In the genomic region with DNA sequence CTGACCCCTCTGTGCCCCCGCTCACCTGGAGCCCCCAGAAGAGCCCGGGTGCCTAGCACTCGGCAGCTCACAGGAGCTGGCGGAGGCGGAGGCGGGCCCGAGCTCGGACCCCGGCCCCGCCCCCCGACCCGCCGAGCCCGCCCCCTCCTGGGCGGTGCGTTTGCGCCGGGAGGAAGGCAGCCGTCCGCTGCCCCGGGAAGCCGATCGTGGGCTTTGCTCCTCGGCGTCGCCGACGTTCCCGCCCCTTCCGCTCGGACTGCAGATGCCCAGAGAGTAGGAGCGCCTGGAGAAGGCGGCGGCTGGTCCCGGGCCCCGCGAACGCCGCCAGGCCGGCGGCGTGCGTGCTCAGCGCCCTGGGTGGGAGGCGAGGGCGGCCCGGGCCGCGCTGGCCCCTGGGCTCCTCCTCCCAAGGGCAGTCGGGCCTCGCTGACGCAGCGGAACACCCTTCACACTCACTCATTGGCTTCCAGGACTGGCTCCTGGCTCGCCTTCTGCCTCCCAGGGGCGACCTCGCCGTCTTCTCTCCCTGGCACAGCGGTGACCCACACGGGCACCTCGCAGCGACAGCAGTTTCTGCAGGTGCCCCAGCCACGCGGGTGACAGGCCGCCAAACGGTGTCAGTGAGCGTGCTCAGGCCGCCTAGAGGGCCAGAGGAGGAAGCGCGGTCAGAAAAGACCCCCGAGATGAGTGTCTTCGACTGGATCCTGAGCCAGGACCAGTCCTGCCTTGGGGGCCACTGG, we compare ENCODE assay signal across 8 cellular contexts. TPM values are rescaled to one million over a fixed set of nuclear protein-coding genes. Genes with fewer than 3 reads are reported as not detected.
DNase-seq lines count a peak whose midpoint lies in the region; ATAC-seq and TF ChIP-seq lines count a peak whose summit lies in the region.

A gene (minus strand): TSS at position 74 of the 740 bp plus-strand sequence. CDS start 415 bp downstream, outside the sequence.

- peaks cover 6% of the 10 kb centered on the region for H3K36me3 Mint-ChIP-seq in activated naive CD8-positive, alpha-beta T cell treated with anti-CD3 and anti-CD28 coated beads, Interleukin-2, amount 10 ng/mL, durations not matched to agents 7 days and 5 days

- H3K36me3 ChIP-seq in GM23248 (ENCODE audit: low read depth) (no peaks in the 10 kb centered on the region; the same call in 1 of the 2 replicates), SU-DHL-6 (ENCODE audit: low read length) (no peaks in the 10 kb centered on the region), ovary (no peaks in the 10 kb centered on the region), thoracic aorta (peaks cover 14% of the 10 kb centered on the region)

- peak within 1 kb of the TSS; percentile 89 for H3K9ac ChIP-seq in GM23248
- H3K9ac ChIP-seq in SU-DHL-6 (ENCODE audit: low read length), result peak within 1 kb of the TSS; percentile 80

- H3K9me3 ChIP-seq in GM23248 (ENCODE audit: low read depth) (no peaks in the 10 kb centered on the region), SU-DHL-6 (ENCODE audit: insufficient read depth, low read length) (no peaks in the 10 kb centered on the region), ovary (no peaks in the 10 kb centered on the region), thoracic aorta (no peaks in the 10 kb centered on the region)

- H3K4me2 ChIP-seq in GM23248 (ENCODE audit: unreplicated experiment), result peak within 1 kb of the TSS; percentile 94
- peak within 1 kb of the TSS; percentile 82 for H3K4me2 ChIP-seq in SU-DHL-6 (ENCODE audit: low read depth, low read length, poor library complexity, severe bottlenecking)

- DNase-seq in EL (peak; percentile 90), GM23248 (peak; percentile 94), LoVo (ENCODE audit: low spot score) (peak; percentile 88), head of caudate nucleus (peak; percentile 51 to 91 (median 84)), ovary (peak; percentile 85 to 92 (median 88)), thoracic aorta (ENCODE audit: low spot score) (peak; percentile 41)
- peak; percentile 94 for DNase-seq in activated naive CD8-positive, alpha-beta T cell treated with anti-CD3 and anti-CD28 coated beads, Interleukin-2, amount 10 ng/mL, durations not matched to agents 7 days and 5 days

- peaks cover 19% of the 10 kb centered on the region for H3K4me1 Mint-ChIP-seq in activated naive CD8-positive, alpha-beta T cell treated with anti-CD3 and anti-CD28 coated beads, Interleukin-2, amount 10 ng/mL, durations not matched to agents 7 days and 5 days

- H3K79me2 ChIP-seq in GM23248 (ENCODE audit: insufficient read depth) (peaks cover 22% of the 10 kb centered on the region), SU-DHL-6 (ENCODE audit: insufficient read depth, low read length) (no peaks in the 10 kb centered on the region)

- POLR2A ChIA-PET in activated naive CD8-positive, alpha-beta T cell treated with anti-CD3 and anti-CD28 coated beads, Interleukin-2, amount 10 ng/mL, durations not matched to agents 7 days and 5 days (lab: Charles Lee), result interaction anchor here (0.6 to 2.4 kb wide), 9 partner anchors 9 to 292 kb away, joined by 3 to 25 read pairs (median 3); a partner anchor contains a TSS

- WGBS in GM23248 (ENCODE audit: low coverage in 1 of 2, low lambda C conversion rate in 2 of 2, missing lambda C conversion rate in 2 of 2), 2 experiments, result 1 to 2% methylated on average over 38 to 44 of the region's 71 CpGs
- 0 to 1% (median 1%) methylated on average over 45 to 71 of the region's 71 CpGs for WGBS in ovary, 3 donors

- H3K4me1 ChIP-seq in GM23248 (ENCODE audit: insufficient read depth) (peaks cover 4% of the 10 kb centered on the region; the same call in 1 of the 2 replicates), ovary (ENCODE audit: insufficient read depth) (peaks cover 5% of the 10 kb centered on the region), thoracic aorta (ENCODE audit: control insufficient read depth in 1 of 2, low read depth in 2 of 2) (peaks cover 6 to 10% of the 10 kb centered on the region in 2 donors)

- intact Hi-C loops in head of caudate nucleus (cut with DNase I) (loop anchor here (5.0 kb wide), 1 partner anchor 42 kb away; a partner anchor contains a TSS), ovary (cut with DNase I) (no loop called here)

- no peaks in the 10 kb centered on the region for H3K27me3 ChIP-seq in GM23248 (replicated peaks; ENCODE audit: insufficient read depth)
- H3K27me3 ChIP-seq in SU-DHL-6 (ENCODE audit: low read length), result no peaks in the 10 kb centered on the region
- no peaks in the 10 kb centered on the region for H3K27me3 ChIP-seq in ovary
- no peaks in the 10 kb centered on the region for H3K27me3 ChIP-seq in thoracic aorta (replicated peaks; ENCODE audit: insufficient read depth)

- no peaks in the 10 kb centered on the region for H3K9me3 Mint-ChIP-seq in activated naive CD8-positive, alpha-beta T cell treated with anti-CD3 and anti-CD28 coated beads, Interleukin-2, amount 10 ng/mL, durations not matched to agents 7 days and 5 days

- H4K20me1 ChIP-seq in GM23248 (ENCODE audit: insufficient read depth) (no peaks in the 10 kb centered on the region), SU-DHL-6 (ENCODE audit: low read depth, low read length) (no peaks in the 10 kb centered on the region)

- H3K9me2 ChIP-seq in GM23248 (ENCODE audit: insufficient read depth) (no peaks in the 10 kb centered on the region), SU-DHL-6 (replicated peaks; ENCODE audit: insufficient read depth, low read length) (no peaks in the 10 kb centered on the region)

- H3K27ac Mint-ChIP-seq in activated naive CD8-positive, alpha-beta T cell treated with anti-CD3 and anti-CD28 coated beads, Interleukin-2, amount 10 ng/mL, durations not matched to agents 7 days and 5 days, result peak within 1 kb of the TSS; percentile 89

- no peaks in the 10 kb centered on the region for H3K27me3 Mint-ChIP-seq in activated naive CD8-positive, alpha-beta T cell treated with anti-CD3 and anti-CD28 coated beads, Interleukin-2, amount 10 ng/mL, durations not matched to agents 7 days and 5 days

- ATAC-seq in activated naive CD8-positive, alpha-beta T cell treated with anti-CD3 and anti-CD28 coated beads, Interleukin-2, amount 10 ng/mL, durations not matched to agents 7 days and 5 days (ENCODE audit: low read depth), result peak; percentile 88
- ATAC-seq in thoracic aorta (ENCODE audit: insufficient number of reproducible peaks, low FRiP score, low read depth), result peak; percentile 88

- H3F3A ChIP-seq in GM23248 (ENCODE audit: insufficient read depth) (0 out of 2 replicates have a peak, but pooled peaks cover 8% of the 10 kb centered on the region), SU-DHL-6 (ENCODE audit: insufficient read depth) (0 out of 2 replicates have a peak, but pooled peaks cover 3% of the 10 kb centered on the region)

- TF ChIP-seq CTCF in SU-DHL-6 (IDR thresholded peaks at IDR 0.05; ENCODE audit: insufficient read depth, low read length, poor library complexity, severe bottlenecking) (no peak), ovary (IDR thresholded peaks at IDR 0.05) (peak; percentile 29 to 51 (median 42)), thoracic aorta (IDR thresholded peaks at IDR 0.05) (peak; percentile 44)

- in situ Hi-C loops in GM23248 (cut with MboI), result no loop called here

- peak within 1 kb of the TSS; percentile 80 for H2AFZ ChIP-seq in GM23248
- peak within 1 kb of the TSS; percentile 94 for H2AFZ ChIP-seq in SU-DHL-6 (ENCODE audit: low read depth, low read length, severe bottlenecking)

- H3K27ac ChIP-seq in GM23248, result peak within 1 kb of the TSS; percentile 92
- peak within 1 kb of the TSS; percentile 40 for H3K27ac ChIP-seq in SU-DHL-6 (ENCODE audit: low read depth, low read length)
- H3K27ac ChIP-seq in ovary, result peak within 1 kb of the TSS; percentile 37 to 94
- H3K27ac ChIP-seq in thoracic aorta, result peak within 1 kb of the TSS; percentile 84 to 88

- TF ChIP-seq POLR2A in ovary (IDR thresholded peaks at IDR 0.05), result peak; percentile 94

- TF ChIP-seq EP300 in ovary (IDR thresholded peaks at IDR 0.05), result no peak

- H3K4me3 ChIP-seq in GM23248 (peak within 1 kb of the TSS; percentile 91), SU-DHL-6 (ENCODE audit: insufficient read depth, low read length, poor library complexity, severe bottlenecking) (peak within 1 kb of the TSS; percentile 71), ovary (peak within 1 kb of the TSS; percentile 63), thoracic aorta (peak within 1 kb of the TSS; percentile 84)

- peak within 1 kb of the TSS; percentile 95 for H3K4me3 Mint-ChIP-seq in activated naive CD8-positive, alpha-beta T cell treated with anti-CD3 and anti-CD28 coated beads, Interleukin-2, amount 10 ng/mL, durations not matched to agents 7 days and 5 days

RNA-seq across cellular contexts. Expression of the gene that starts here (rescaled TPM):
- total RNA-seq in GM23248 (2014; rRNA removed; shearing (Covaris generic)), result 72.8 and 73.9 TPM in 2 replicates
- polyA plus RNA-seq in GM23248 (2016; fragmentation: Nextera tagmentation; extraction: Ambion mirVana), result 136 and 153 TPM in 2 replicates
- total RNA-seq in activated naive CD8-positive, alpha-beta T cell treated with anti-CD3 and anti-CD28 coated beads, Interleukin-2, amount 10 ng/mL, durations not matched to agents 7 days and 5 days, result 10 to 100 TPM; 79.3 to 82.1 TPM
- 10 to 100 TPM; 11.0 to 52.4 (median 33.8) TPM for total RNA-seq in ovary
- polyA plus RNA-seq in ovary, result 10 to 100 TPM in 1 of 2 donors, 1 to 10 TPM in 1; 7.1 to 40.9 TPM
- total RNA-seq in thoracic aorta, result 10 to 100 TPM; 31.0 to 49.4 TPM

Comparison
In these comparisons a context has a peak if more than half of its experiments do, and no peak if none do; other contexts are left out.
1. Peak in every context shown above with its lines: DNase-seq, ATAC-seq, H3K4me3 ChIP-seq and H3K27ac ChIP-seq.
2. DNase-seq: peak in every context shown above with its lines; median percentile 94 in GM23248; 94 in activated naive CD8-positive, alpha-beta T cell treated with anti-CD3 and anti-CD28 coated beads, Interleukin-2, amount 10 ng/mL, durations not matched to agents 7 days and 5 days; 90 in EL; 88 in LoVo; 88 in ovary; 84 in head of caudate nucleus; 41 in thoracic aorta.
3. H3K27ac ChIP-seq: peak in every context shown above with its lines; median percentile 92 in GM23248; 86 in thoracic aorta; 66 in ovary; 40 in SU-DHL-6.